9 cellular contexts compared by ENCODE assay signal in genomic region chr7:34900891-34901493, GRCh38.
DNase-seq lines count a peak whose midpoint lies in the region; ATAC-seq and TF ChIP-seq lines count a peak whose summit lies in the region.
"Had no signal": no experiment of that assay in that cellular context is flagged by ENCODE, and none has a peak within 500 bp of the region (broad histone marks: within the 10 kb centered on the region; RNA-seq: fewer than 3 reads in every experiment).

No MANE protein-coding gene starts in this region.

- H3K9me3 Mint-ChIP-seq in activated CD4-positive, alpha-beta memory T cell treated with anti-CD3 and anti-CD28 coated beads for 36 hours: peaks cover 6% of the 10 kb centered on the region
- H3K9me3 Mint-ChIP-seq in activated CD4-positive, alpha-beta memory T cell treated with anti-CD3 and anti-CD28 coated beads, Interleukin-2, amount 10 ng/mL, durations not matched to agents 7 days and 5 days: no peaks in the 10 kb centered on the region
- peaks cover 0 to 6% (median 3%) of the 10 kb centered on the region in 6 donors for H3K9me3 Mint-ChIP-seq in immature natural killer cell

- H3K27ac Mint-ChIP-seq in activated CD4-positive, alpha-beta memory T cell treated with anti-CD3 and anti-CD28 coated beads for 36 hours: no peak overlapping the region
- no peak overlapping the region for H3K27ac Mint-ChIP-seq in activated CD4-positive, alpha-beta memory T cell treated with anti-CD3 and anti-CD28 coated beads, Interleukin-2, amount 10 ng/mL, durations not matched to agents 7 days and 5 days
- H3K27ac Mint-ChIP-seq in immature natural killer cell: no peak overlapping the region
- H3K27ac Mint-ChIP-seq: HFFc6 had no signal

- no peak overlapping the region for H3K4me3 Mint-ChIP-seq in activated CD4-positive, alpha-beta memory T cell treated with anti-CD3 and anti-CD28 coated beads for 36 hours
- no peak overlapping the region for H3K4me3 Mint-ChIP-seq in activated CD4-positive, alpha-beta memory T cell treated with anti-CD3 and anti-CD28 coated beads, Interleukin-2, amount 10 ng/mL, durations not matched to agents 7 days and 5 days
- no peak overlapping the region for H3K4me3 Mint-ChIP-seq in immature natural killer cell
- H3K4me3 Mint-ChIP-seq: HFFc6 had no signal

- intact Hi-C loops in activated CD4-positive, alpha-beta memory T cell treated with anti-CD3 and anti-CD28 coated beads for 36 hours (cut with micrococcal nuclease): loop anchor here (2.0 kb wide), 1 partner anchor 136 kb away; the partner anchor contains the start of gene DPY19L1

- DNase-seq in activated CD4-positive, alpha-beta memory T cell treated with anti-CD3 and anti-CD28 coated beads for 36 hours: peak; percentile 15
- DNase-seq in activated CD4-positive, alpha-beta memory T cell treated with anti-CD3 and anti-CD28 coated beads, Interleukin-2, amount 10 ng/mL, durations not matched to agents 7 days and 5 days: no peak
- DNase-seq in astrocyte of the hippocampus (ENCODE audit: low read depth, low spot score): peak; percentile 5
- DNase-seq in retinal pigment epithelial cell (ENCODE audit: low read depth): no peak
- DNase-seq in immature natural killer cell: no peak
- DNase-seq in inferior parietal cortex (ENCODE audit: extremely low spot score): no peak
- no peak for DNase-seq in D341Med (ENCODE audit: low spot score)
- DNase-seq: HFFc6 had no signal

- CTCF ChIA-PET in activated CD4-positive, alpha-beta memory T cell treated with anti-CD3 and anti-CD28 coated beads for 36 hours (lab: Charles Lee): interaction anchor here (0.7 to 0.9 kb wide), 2 partner anchors 13 to 616 kb away, joined by 3 read pairs; no protein-coding TSS in a partner anchor
- CTCF ChIA-PET in activated CD4-positive, alpha-beta memory T cell treated with anti-CD3 and anti-CD28 coated beads, Interleukin-2, amount 10 ng/mL, durations not matched to agents 7 days and 5 days (lab: Charles Lee): no interaction called here

- H3K36me3 Mint-ChIP-seq in activated CD4-positive, alpha-beta memory T cell treated with anti-CD3 and anti-CD28 coated beads for 36 hours: peaks cover 2% of the 10 kb centered on the region
- no peaks in the 10 kb centered on the region for H3K36me3 Mint-ChIP-seq in activated CD4-positive, alpha-beta memory T cell treated with anti-CD3 and anti-CD28 coated beads, Interleukin-2, amount 10 ng/mL, durations not matched to agents 7 days and 5 days (ENCODE audit: low read depth)
- no peaks in the 10 kb centered on the region for H3K36me3 Mint-ChIP-seq in immature natural killer cell

- peaks cover 12% of the 10 kb centered on the region for H3K27me3 Mint-ChIP-seq in activated CD4-positive, alpha-beta memory T cell treated with anti-CD3 and anti-CD28 coated beads for 36 hours
- H3K27me3 Mint-ChIP-seq in activated CD4-positive, alpha-beta memory T cell treated with anti-CD3 and anti-CD28 coated beads, Interleukin-2, amount 10 ng/mL, durations not matched to agents 7 days and 5 days: peaks cover 9% of the 10 kb centered on the region
- peaks cover 4 to 15% (median 4%) of the 10 kb centered on the region in 3 donors for H3K27me3 Mint-ChIP-seq in immature natural killer cell (ENCODE audit: low read depth in 3 of 3)

- peaks cover 2% of the 10 kb centered on the region for H3K4me1 Mint-ChIP-seq in activated CD4-positive, alpha-beta memory T cell treated with anti-CD3 and anti-CD28 coated beads for 36 hours (ENCODE audit: low read depth)
- H3K4me1 Mint-ChIP-seq in activated CD4-positive, alpha-beta memory T cell treated with anti-CD3 and anti-CD28 coated beads, Interleukin-2, amount 10 ng/mL, durations not matched to agents 7 days and 5 days: no peaks in the 10 kb centered on the region
- no peaks in the 10 kb centered on the region for H3K4me1 Mint-ChIP-seq in immature natural killer cell

- no peak overlapping the region for H3K4me3 ChIP-seq in retinal pigment epithelial cell (ENCODE audit: low read length)

- peak; percentile 69 for ATAC-seq in HG03354 (IDR thresholded peaks at IDR 0.05; ENCODE audit: poor library complexity, severe bottlenecking, unreplicated experiment)

- TF ChIP-seq CTCF in retinal pigment epithelial cell (conservative IDR thresholded peaks at IDR 0.05; ENCODE audit: low read depth, low read length): peak; percentile 31

- POLR2A ChIA-PET in activated CD4-positive, alpha-beta memory T cell treated with anti-CD3 and anti-CD28 coated beads for 36 hours (lab: Charles Lee): no interaction called here
- POLR2A ChIA-PET in activated CD4-positive, alpha-beta memory T cell treated with anti-CD3 and anti-CD28 coated beads, Interleukin-2, amount 10 ng/mL, durations not matched to agents 7 days and 5 days (lab: Charles Lee): no interaction called here

Comparison
In these comparisons a context has a peak if more than half of its experiments do, and no peak if none do; other contexts are left out.
1. DNase-seq: peak in activated CD4-positive, alpha-beta memory T cell treated with anti-CD3 and anti-CD28 coated beads for 36 hours (single experiment) and astrocyte of the hippocampus (single experiment); none in activated CD4-positive, alpha-beta memory T cell treated with anti-CD3 and anti-CD28 coated beads, Interleukin-2, amount 10 ng/mL, durations not matched to agents 7 days and 5 days (single experiment), retinal pigment epithelial cell (single experiment), immature natural killer cell (0 of 3), inferior parietal cortex (single experiment) and D341Med (single experiment).